1 cellular context compared by ENCODE assay signal in the genomic region with DNA sequence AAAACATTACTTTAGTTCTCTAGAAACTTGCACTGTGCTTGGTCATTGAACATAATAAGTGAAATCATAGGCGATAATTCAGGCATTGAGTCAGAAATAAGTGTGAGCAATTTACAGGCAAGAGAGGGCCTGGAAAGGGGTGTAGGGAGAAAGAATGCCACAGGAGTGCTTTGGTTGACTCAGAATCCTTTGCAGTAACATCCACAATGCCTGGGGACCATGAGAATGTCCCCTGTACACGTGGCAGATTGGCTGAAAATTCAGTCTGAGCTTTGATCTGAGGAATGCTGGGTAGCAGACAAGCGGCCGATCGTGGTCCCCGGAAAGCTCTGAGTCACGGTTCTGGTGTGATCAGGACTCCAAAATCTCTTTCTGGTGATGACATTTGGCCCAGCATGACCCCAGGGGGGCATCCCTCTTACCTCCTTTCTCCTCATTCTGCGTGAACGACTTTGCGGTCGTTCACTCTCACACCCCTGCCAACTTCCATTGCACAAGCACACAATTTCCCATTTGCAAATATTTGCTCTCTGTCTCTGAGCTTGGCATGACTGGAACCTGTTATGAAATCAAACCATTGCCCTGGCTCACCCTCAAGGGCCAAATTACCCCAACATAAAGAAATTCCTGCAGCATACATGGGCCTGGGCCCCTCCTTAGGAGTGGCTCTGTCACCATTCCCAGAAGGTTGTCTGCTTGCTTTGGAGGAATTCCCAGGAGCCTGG.
TF ChIP-seq lines count a peak whose summit lies in the region.

No MANE protein-coding gene starts in this region.

TF ChIP-seq in liver, 16 proteins besides CTCF, POLR2A, EP300 and RAD21 (continued from another document):
- TF ChIP-seq EGR1 (IDR thresholded peaks at IDR 0.05; ENCODE audit: low read depth in 2 of 2) (peak; percentile 57 to 93), GABPA (IDR thresholded peaks at IDR 0.05 in 1 of 2, conservative IDR thresholded peaks at IDR 0.05 in 1 of 2) (peak in 1 of 2 donors; percentile 64), NR2F2 (IDR thresholded peaks at IDR 0.05) (peak; percentile 97), FOXA1 (IDR thresholded peaks at IDR 0.05) (peak; percentile 85), SP1 (IDR thresholded peaks at IDR 0.05) (peak; percentile 99), TAF1 (conservative IDR thresholded peaks at IDR 0.05) (no peak)
- TF ChIP-seq, protein P1, sequence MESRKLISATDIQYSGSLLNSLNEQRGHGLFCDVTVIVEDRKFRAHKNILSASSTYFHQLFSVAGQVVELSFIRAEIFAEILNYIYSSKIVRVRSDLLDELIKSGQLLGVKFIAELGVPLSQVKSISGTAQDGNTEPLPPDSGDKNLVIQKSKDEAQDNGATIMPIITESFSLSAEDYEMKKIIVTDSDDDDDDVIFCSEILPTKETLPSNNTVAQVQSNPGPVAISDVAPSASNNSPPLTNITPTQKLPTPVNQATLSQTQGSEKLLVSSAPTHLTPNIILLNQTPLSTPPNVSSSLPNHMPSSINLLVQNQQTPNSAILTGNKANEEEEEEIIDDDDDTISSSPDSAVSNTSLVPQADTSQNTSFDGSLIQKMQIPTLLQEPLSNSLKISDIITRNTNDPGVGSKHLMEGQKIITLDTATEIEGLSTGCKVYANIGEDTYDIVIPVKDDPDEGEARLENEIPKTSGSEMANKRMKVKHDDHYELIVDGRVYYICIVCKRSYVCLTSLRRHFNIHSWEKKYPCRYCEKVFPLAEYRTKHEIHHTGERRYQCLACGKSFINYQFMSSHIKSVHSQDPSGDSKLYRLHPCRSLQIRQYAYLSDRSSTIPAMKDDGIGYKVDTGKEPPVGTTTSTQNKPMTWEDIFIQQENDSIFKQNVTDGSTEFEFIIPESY (IDR thresholded peaks at IDR 0.05), result peak; percentile 96
